Comparison of ENCODE assay signal across 2 cellular contexts in genomic region chr11:88384678-88385015, GRCh38.
TF ChIP-seq lines count a peak whose summit lies in the region.

No MANE protein-coding gene starts in this region.

TF ChIP-seq in IMR-90, 13 proteins besides CTCF, POLR2A, EP300 and RAD21:
- no peak for TF ChIP-seq MAZ (IDR thresholded peaks at IDR 0.05; ENCODE audit: borderline replicate concordance, low read depth, low read length)
- no peak for TF ChIP-seq SMC3 (IDR thresholded peaks at IDR 0.05; ENCODE audit: low read depth, low read length)
- no peak for TF ChIP-seq MAFK (IDR thresholded peaks at IDR 0.05; ENCODE audit: low read depth, low read length)
- no peak for TF ChIP-seq USF2 (IDR thresholded peaks at IDR 0.05; ENCODE audit: low read depth, low read length)
- no peak for TF ChIP-seq BHLHE40 (IDR thresholded peaks at IDR 0.05; ENCODE audit: low read depth, low read length)
- TF ChIP-seq NFE2L2 (IDR thresholded peaks at IDR 0.05; ENCODE audit: low read depth, low read length), result no peak
- TF ChIP-seq FOS (IDR thresholded peaks at IDR 0.05; ENCODE audit: low read depth, low read length), result no peak
- no peak for TF ChIP-seq RFX5 (IDR thresholded peaks at IDR 0.05; ENCODE audit: low read depth, low read length)
- TF ChIP-seq CEBPB (IDR thresholded peaks at IDR 0.05; ENCODE audit: low read depth, low read length), result no peak
- no peak for TF ChIP-seq MXI1 (IDR thresholded peaks at IDR 0.05; ENCODE audit: borderline replicate concordance, low read depth, low read length)
- TF ChIP-seq CHD1 (IDR thresholded peaks at IDR 0.05; ENCODE audit: low read depth, low read length), result no peak
- no peak for TF ChIP-seq RCOR1 (IDR thresholded peaks at IDR 0.05; ENCODE audit: insufficient replicate concordance, low read length)

TF ChIP-seq in GM12878, 131 proteins besides CTCF, POLR2A, EP300 and RAD21:
- no peak for TF ChIP-seq CREB1 (IDR thresholded peaks at IDR 0.05; ENCODE audit: low read depth)
- TF ChIP-seq, protein P1, sequence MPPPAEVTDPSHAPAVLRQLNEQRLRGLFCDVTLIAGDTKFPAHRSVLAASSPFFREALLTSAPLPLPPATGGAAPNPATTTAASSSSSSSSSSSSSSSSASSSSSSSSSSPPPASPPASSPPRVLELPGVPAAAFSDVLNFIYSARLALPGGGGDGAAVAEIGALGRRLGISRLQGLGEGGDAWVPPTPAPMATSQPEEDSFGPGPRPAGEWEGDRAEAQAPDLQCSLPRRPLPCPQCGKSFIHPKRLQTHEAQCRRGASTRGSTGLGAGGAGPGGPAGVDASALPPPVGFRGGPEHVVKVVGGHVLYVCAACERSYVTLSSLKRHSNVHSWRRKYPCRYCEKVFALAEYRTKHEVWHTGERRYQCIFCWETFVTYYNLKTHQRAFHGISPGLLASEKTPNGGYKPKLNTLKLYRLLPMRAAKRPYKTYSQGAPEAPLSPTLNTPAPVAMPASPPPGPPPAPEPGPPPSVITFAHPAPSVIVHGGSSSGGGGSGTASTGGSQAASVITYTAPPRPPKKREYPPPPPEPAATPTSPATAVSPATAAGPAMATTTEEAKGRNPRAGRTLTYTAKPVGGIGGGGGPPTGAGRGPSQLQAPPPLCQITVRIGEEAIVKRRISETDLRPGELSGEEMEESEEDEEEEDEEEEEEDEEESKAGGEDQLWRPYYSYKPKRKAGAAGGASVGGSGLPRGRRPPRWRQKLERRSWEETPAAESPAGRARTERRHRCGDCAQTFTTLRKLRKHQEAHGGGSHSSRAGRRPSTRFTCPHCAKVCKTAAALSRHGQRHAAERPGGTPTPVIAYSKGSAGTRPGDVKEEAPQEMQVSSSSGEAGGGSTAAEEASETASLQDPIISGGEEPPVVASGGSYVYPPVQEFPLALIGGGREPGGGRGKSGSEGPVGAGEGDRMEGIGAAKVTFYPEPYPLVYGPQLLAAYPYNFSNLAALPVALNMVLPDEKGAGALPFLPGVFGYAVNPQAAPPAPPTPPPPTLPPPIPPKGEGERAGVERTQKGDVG (CRISPR knock-in tag; IDR thresholded peaks at IDR 0.05), result no peak
- no peak for TF ChIP-seq BMI1 (IDR thresholded peaks at IDR 0.05; ENCODE audit: borderline replicate concordance)
- TF ChIP-seq ESRRA (IDR thresholded peaks at IDR 0.05; ENCODE audit: low read length), result no peak
- no peak for TF ChIP-seq SKIL (IDR thresholded peaks at IDR 0.05; ENCODE audit: low read depth, poor library complexity, severe bottlenecking)
- no peak for TF ChIP-seq SMARCA5 (IDR thresholded peaks at IDR 0.05)
- TF ChIP-seq, protein P2, sequence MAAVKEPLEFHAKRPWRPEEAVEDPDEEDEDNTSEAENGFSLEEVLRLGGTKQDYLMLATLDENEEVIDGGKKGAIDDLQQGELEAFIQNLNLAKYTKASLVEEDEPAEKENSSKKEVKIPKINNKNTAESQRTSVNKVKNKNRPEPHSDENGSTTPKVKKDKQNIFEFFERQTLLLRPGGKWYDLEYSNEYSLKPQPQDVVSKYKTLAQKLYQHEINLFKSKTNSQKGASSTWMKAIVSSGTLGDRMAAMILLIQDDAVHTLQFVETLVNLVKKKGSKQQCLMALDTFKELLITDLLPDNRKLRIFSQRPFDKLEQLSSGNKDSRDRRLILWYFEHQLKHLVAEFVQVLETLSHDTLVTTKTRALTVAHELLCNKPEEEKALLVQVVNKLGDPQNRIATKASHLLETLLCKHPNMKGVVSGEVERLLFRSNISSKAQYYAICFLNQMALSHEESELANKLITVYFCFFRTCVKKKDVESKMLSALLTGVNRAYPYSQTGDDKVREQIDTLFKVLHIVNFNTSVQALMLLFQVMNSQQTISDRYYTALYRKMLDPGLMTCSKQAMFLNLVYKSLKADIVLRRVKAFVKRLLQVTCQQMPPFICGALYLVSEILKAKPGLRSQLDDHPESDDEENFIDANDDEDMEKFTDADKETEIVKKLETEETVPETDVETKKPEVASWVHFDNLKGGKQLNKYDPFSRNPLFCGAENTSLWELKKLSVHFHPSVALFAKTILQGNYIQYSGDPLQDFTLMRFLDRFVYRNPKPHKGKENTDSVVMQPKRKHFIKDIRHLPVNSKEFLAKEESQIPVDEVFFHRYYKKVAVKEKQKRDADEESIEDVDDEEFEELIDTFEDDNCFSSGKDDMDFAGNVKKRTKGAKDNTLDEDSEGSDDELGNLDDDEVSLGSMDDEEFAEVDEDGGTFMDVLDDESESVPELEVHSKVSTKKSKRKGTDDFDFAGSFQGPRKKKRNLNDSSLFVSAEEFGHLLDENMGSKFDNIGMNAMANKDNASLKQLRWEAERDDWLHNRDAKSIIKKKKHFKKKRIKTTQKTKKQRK (IDR thresholded peaks at IDR 0.05; ENCODE audit: low read depth, low read length), result no peak
- TF ChIP-seq ZNF24 (IDR thresholded peaks at IDR 0.05), result no peak
- TF ChIP-seq, protein P3, sequence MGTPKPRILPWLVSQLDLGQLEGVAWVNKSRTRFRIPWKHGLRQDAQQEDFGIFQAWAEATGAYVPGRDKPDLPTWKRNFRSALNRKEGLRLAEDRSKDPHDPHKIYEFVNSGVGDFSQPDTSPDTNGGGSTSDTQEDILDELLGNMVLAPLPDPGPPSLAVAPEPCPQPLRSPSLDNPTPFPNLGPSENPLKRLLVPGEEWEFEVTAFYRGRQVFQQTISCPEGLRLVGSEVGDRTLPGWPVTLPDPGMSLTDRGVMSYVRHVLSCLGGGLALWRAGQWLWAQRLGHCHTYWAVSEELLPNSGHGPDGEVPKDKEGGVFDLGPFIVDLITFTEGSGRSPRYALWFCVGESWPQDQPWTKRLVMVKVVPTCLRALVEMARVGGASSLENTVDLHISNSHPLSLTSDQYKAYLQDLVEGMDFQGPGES (IDR thresholded peaks at IDR 0.05), result no peak
TF ChIP-seq in GM12878: peak in this region for 0.
